15 cellular contexts compared by ENCODE assay signal in the genomic region with DNA sequence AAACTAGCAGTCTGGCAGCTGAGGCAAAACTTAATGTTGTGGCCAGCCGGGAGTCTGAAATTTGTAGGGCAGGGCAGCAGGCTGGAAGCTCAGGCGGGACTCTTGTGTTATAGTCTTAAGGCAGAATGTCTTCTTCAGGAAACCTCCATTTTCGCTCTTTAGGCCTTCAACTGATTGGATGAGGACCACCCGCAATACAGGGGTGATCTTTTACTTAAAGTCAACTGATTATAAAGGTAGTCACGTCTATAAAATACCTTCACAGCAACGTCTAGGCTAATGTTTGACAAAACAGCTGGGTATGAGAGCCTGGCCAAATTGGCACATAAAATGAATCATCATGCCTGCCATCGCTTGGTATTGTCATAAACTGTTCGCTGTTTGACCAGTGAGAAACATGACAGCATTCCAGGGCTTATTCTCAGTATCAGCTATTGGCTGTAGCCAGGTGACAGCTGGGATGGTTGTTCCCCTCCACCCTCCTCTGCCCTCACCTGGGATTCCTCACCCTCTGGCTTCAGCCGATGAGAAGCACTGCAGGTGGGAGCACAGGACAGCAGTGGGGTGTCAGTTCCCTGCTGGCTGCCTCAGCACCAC. TPM values are rescaled to one million over a fixed set of nuclear protein-coding genes. Genes with fewer than 3 reads are reported as not detected.
DNase-seq lines count a peak whose midpoint lies in the region; ATAC-seq and TF ChIP-seq lines count a peak whose summit lies in the region.
"Had no signal": no experiment of that assay in that cellular context is flagged by ENCODE, and none has a peak within 500 bp of the region (broad histone marks: within the 10 kb centered on the region; RNA-seq: fewer than 3 reads in every experiment).

No MANE protein-coding gene starts in this region.

- no peak overlapping the region for H3K4me3 Mint-ChIP-seq in activated T-helper 17 cell treated with anti-CD3 and anti-CD28 coated beads, Interleukin-2, amount 50 U/mL, for 72 hours
- H3K4me3 Mint-ChIP-seq: CD14-positive monocyte; CD8-positive, alpha-beta T cell had no signal

- peak; percentile 80 for ATAC-seq in mucosa of descending colon
- no peak for ATAC-seq in HG03457 (IDR thresholded peaks at IDR 0.05; ENCODE audit: unreplicated experiment)
- no peak for ATAC-seq in activated T-helper 17 cell treated with anti-CD3 and anti-CD28 coated beads, Interleukin-2, amount 50 U/mL, for 72 hours (replicated peaks)
- ATAC-seq in HG03432 (IDR thresholded peaks at IDR 0.05; ENCODE audit: unreplicated experiment) = no peak
- ATAC-seq: A549; CD8-positive, alpha-beta T cell had no signal

- intact Hi-C loops in mucosa of descending colon (cut with DNase I, micrococcal nuclease) = loop anchor here in 1 of 2 donors (5.0 kb wide), 1 partner anchor 56 kb away; no protein-coding TSS in a partner anchor

- H3K9me3 ChIP-seq in HEK293 (ENCODE audit: control insufficient read depth, insufficient read depth, low read depth, low read length) = no peaks in the 10 kb centered on the region
- H3K9me3 ChIP-seq in mucosa of descending colon = no peaks in the 10 kb centered on the region

- H3K4me1 Mint-ChIP-seq in activated T-helper 17 cell treated with anti-CD3 and anti-CD28 coated beads, Interleukin-2, amount 50 U/mL, for 72 hours = no peaks in the 10 kb centered on the region
- H3K4me1 Mint-ChIP-seq: CD14-positive monocyte had no signal

- no peaks in the 10 kb centered on the region for H3K9me3 Mint-ChIP-seq in activated T-helper 17 cell treated with anti-CD3 and anti-CD28 coated beads, Interleukin-2, amount 50 U/mL, for 72 hours
- H3K9me3 Mint-ChIP-seq: CD8-positive, alpha-beta T cell had no signal

- H3K36me3 ChIP-seq in HEK293 (ENCODE audit: control insufficient read depth in 2 of 2, insufficient read depth in 1 of 2, low read length in 2 of 2) (no peaks in the 10 kb centered on the region), mucosa of descending colon (ENCODE audit: low read depth) (no peaks in the 10 kb centered on the region)
- H3K36me3 ChIP-seq: BE2C had no signal

- CTCF ChIA-PET in HEK293 (lab: Yijun Ruan, JAX) = interaction anchor here (1.0 to 10.4 kb wide), 5 partner anchors 9 to 67 kb away, joined by 3 to 349 read pairs (median 17); no protein-coding TSS in a partner anchor

- DNase-seq in kidney tubule cell (ENCODE audit: low spot score) (peak; percentile 37), mucosa of descending colon (no peak)
- DNase-seq: BE2C; CD8-positive, alpha-beta T cell; COR-L47; DMS153; DMS79 treated with DMSO at 0.1 percent for 48 hours; EL; HCEC 1CT had no signal

- POLR2A ChIA-PET in HEK293 (lab: Yijun Ruan, JAX) = no interaction called here

- H3K4me3 ChIP-seq in HEK293 (ENCODE audit: low read depth, low read length) (no peak overlapping the region), mucosa of descending colon (no peak overlapping the region)
- H3K4me3 ChIP-seq: A549 had no signal

- no peaks in the 10 kb centered on the region for H3K36me3 Mint-ChIP-seq in activated T-helper 17 cell treated with anti-CD3 and anti-CD28 coated beads, Interleukin-2, amount 50 U/mL, for 72 hours (ENCODE audit: low read depth)
- H3K36me3 Mint-ChIP-seq: CD8-positive, alpha-beta T cell had no signal

- H3K27ac Mint-ChIP-seq in activated T-helper 17 cell treated with anti-CD3 and anti-CD28 coated beads, Interleukin-2, amount 50 U/mL, for 72 hours = no peak overlapping the region
- H3K27ac Mint-ChIP-seq: CD8-positive, alpha-beta T cell had no signal

- no peak for TF ChIP-seq CTCF in HEK293 (tag by site-specific recombination; IDR thresholded peaks at IDR 0.05)
- TF ChIP-seq CTCF in mucosa of descending colon (IDR thresholded peaks at IDR 0.05) = no peak

- H3K27ac ChIP-seq in HEK293 (ENCODE audit: extremely low read depth, low read depth, low read length) = no peak overlapping the region
- H3K27ac ChIP-seq: A549 had no signal

- H3K4me1 ChIP-seq in HEK293 (ENCODE audit: control insufficient read depth, insufficient read depth, low read length) (no peaks in the 10 kb centered on the region), mucosa of descending colon (ENCODE audit: low read depth) (peaks cover 3% of the 10 kb centered on the region)
- H3K4me1 ChIP-seq: A549, BE2C had no signal

- H3K27me3 Mint-ChIP-seq in activated T-helper 17 cell treated with anti-CD3 and anti-CD28 coated beads, Interleukin-2, amount 50 U/mL, for 72 hours = peaks cover 39% of the 10 kb centered on the region

TF ChIP-seq in HEK293, 187 proteins besides CTCF, POLR2A, EP300 and RAD21:
- TF ChIP-seq ZNF10 (tag by site-specific recombination; IDR thresholded peaks at IDR 0.05) (peak; percentile 64; the same call in 1 of the 2 replicates), ZNF132 (tag by site-specific recombination; IDR thresholded peaks at IDR 0.05; ENCODE audit: borderline replicate concordance) (no peak)

RNA-seq across cellular contexts. Expression of gene POU2F3, which starts 6.6 kb away (rescaled TPM):
- 1 to 10 TPM; 1.1 to 3.0 (median 2.2) TPM for total RNA-seq in mucosa of descending colon
- under 1 TPM in 1 of 2 donors, not detected in 1; 0.13 TPM for total RNA-seq in activated T-helper 17 cell treated with anti-CD3 and anti-CD28 coated beads, Interleukin-2, amount 50 U/mL, for 72 hours
- total RNA-seq: CD8-positive, alpha-beta T cell had no signal

RNA-seq across cellular contexts. Expression of gene OAF, which starts 22.5 kb away (rescaled TPM):
- 100 to 1,000 TPM in 2 of 3 donors, 10 to 100 TPM in 1; 96.4 to 217 (median 133) TPM for total RNA-seq in mucosa of descending colon
- total RNA-seq in activated T-helper 17 cell treated with anti-CD3 and anti-CD28 coated beads, Interleukin-2, amount 50 U/mL, for 72 hours = 1 to 10 TPM in 1 of 2 donors, under 1 TPM in 1; 0.97 to 1.3 TPM

Comparison
In these comparisons a context has a peak if more than half of its experiments do, and no peak if none do; other contexts are left out.
1. RNA of gene OAF, which starts 22.5 kb away (total RNA-seq): 96.4 to 217 TPM in mucosa of descending colon; 0.97 to 1.3 TPM in activated T-helper 17 cell treated with anti-CD3 and anti-CD28 coated beads, Interleukin-2, amount 50 U/mL, for 72 hours; every median in the first group is over 10 times any median in the second.